Comparison of ENCODE assay signal across 8 cellular contexts in the genomic region with DNA sequence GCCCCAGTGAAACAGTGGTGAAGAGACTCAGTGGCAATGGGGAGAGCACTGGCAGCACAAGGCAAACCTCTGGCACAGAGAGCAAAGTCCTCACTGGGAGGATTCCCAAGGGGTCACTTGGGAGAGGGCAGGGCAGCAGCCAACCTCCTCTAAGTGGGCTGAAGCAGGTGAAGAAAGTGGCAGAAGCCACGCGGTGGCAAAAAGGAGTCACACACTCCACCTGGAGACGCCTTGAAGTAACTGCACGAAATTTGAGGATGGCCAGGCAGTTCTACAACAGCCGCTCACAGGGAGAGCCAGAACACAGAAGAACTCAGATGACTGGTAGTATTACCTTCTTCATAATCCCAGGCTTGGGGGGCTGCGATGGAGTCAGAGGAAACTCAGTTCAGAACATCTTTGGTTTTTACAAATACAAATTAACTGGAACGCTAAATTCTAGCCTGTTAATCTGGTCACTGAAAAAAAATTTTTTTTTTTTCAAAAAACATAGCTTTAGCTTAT. TPM values are rescaled to one million over a fixed set of nuclear protein-coding genes. Genes with fewer than 3 reads are reported as not detected.
DNase-seq lines count a peak whose midpoint lies in the region; ATAC-seq and TF ChIP-seq lines count a peak whose summit lies in the region.

No MANE protein-coding gene starts in this region.

- peak overlapping the region; percentile 51 for H3K4me3 Mint-ChIP-seq in activated CD4-positive, alpha-beta T cell treated with anti-CD3 and anti-CD28 coated beads for 36 hours
- peak overlapping the region; percentile 45 for H3K4me3 Mint-ChIP-seq in stimulated activated effector memory CD8-positive, alpha-beta T cell treated with anti-CD3 and anti-CD28 coated beads, Interleukin-12 subunit alpha, Interleukin-12 subunit beta, amount 100 ng/mL, for 72 hours

- DNase-seq in AG04450 (ENCODE audit: low read depth, low spot score) (peak; percentile 62), GM13977 (ENCODE audit: low spot score) (peak; percentile 80), NCI-H2029 (lab: John Stamatoyannopoulos, UW) (peak; percentile 17), dermis blood vessel endothelial cell (peak; percentile 93), midbrain (lab: John Stamatoyannopoulos, UW) (peak; percentile 12)
- DNase-seq in activated CD4-positive, alpha-beta T cell treated with anti-CD3 and anti-CD28 coated beads for 36 hours, result peak; percentile 79
- peak in 1 of 2 donors; percentile 61 for DNase-seq in stimulated activated effector memory CD8-positive, alpha-beta T cell treated with anti-CD3 and anti-CD28 coated beads, Interleukin-12 subunit alpha, Interleukin-12 subunit beta, amount 100 ng/mL, for 72 hours (ENCODE audit: low spot score in 2 of 2)

- peak; percentile 66 for TF ChIP-seq CTCF in AG04450 (IDR thresholded peaks at IDR 0.05; ENCODE audit: low read depth, low read length)
- TF ChIP-seq CTCF in GM13977 (IDR thresholded peaks at IDR 0.05; ENCODE audit: extremely low read depth, insufficient read depth, missing control alignments), result peak; percentile 90

- intact Hi-C loops in activated CD4-positive, alpha-beta T cell treated with anti-CD3 and anti-CD28 coated beads for 36 hours (cut with DNase I, micrococcal nuclease), result loop anchor here (1.0 to 10.0 kb wide), 5 partner anchors 64 to 328 kb away; no protein-coding TSS in a partner anchor

- peak overlapping the region; percentile 39 for H3K4me3 ChIP-seq in AG04450 (ENCODE audit: low read depth, low read length)

- H3K27ac ChIP-seq in AG04450 (ENCODE audit: low read depth, low read length), result peak overlapping the region; percentile 97

- ATAC-seq in HG02884 (IDR thresholded peaks at IDR 0.05; ENCODE audit: unreplicated experiment), result peak; percentile 60
- peak; percentile 92 for ATAC-seq in activated CD4-positive, alpha-beta T cell treated with anti-CD3 and anti-CD28 coated beads for 36 hours
- peak; percentile 79 for ATAC-seq in stimulated activated effector memory CD8-positive, alpha-beta T cell treated with anti-CD3 and anti-CD28 coated beads, Interleukin-12 subunit alpha, Interleukin-12 subunit beta, amount 100 ng/mL, for 72 hours

- POLR2A ChIA-PET in AG04450 (lab: Yijun Ruan, JAX), result interaction anchor here (0.7 to 1.7 kb wide), 12 partner anchors 8 to 165 kb away, joined by 3 to 16 read pairs (median 4); no protein-coding TSS in a partner anchor
- POLR2A ChIA-PET in activated CD4-positive, alpha-beta T cell treated with anti-CD3 and anti-CD28 coated beads for 36 hours (lab: Charles Lee), result interaction anchor here (0.6 to 0.7 kb wide), 2 partner anchors 9 to 76 kb away, joined by 3 to 4 read pairs; no protein-coding TSS in a partner anchor

- H3K9me3 ChIP-seq in AG04450 (ENCODE audit: control insufficient read depth, insufficient read depth, low read length), result no peaks in the 10 kb centered on the region; the same call in 1 of the 2 replicates

- CTCF ChIA-PET in AG04450 (lab: Charles Lee), result interaction anchor here (0.6 to 8.0 kb wide), 12 partner anchors 8 to 331 kb away, joined by 3 to 174 read pairs (median 6); no protein-coding TSS in a partner anchor
- CTCF ChIA-PET in activated CD4-positive, alpha-beta T cell treated with anti-CD3 and anti-CD28 coated beads for 36 hours (lab: Charles Lee), result interaction anchor here (0.6 to 8.8 kb wide), 30 partner anchors 8 to 597 kb away, joined by 3 to 311 read pairs (median 4); no protein-coding TSS in a partner anchor

- H3K4me1 Mint-ChIP-seq in activated CD4-positive, alpha-beta T cell treated with anti-CD3 and anti-CD28 coated beads for 36 hours, result peaks cover 27% of the 10 kb centered on the region
- peaks cover 34% of the 10 kb centered on the region for H3K4me1 Mint-ChIP-seq in stimulated activated effector memory CD8-positive, alpha-beta T cell treated with anti-CD3 and anti-CD28 coated beads, Interleukin-12 subunit alpha, Interleukin-12 subunit beta, amount 100 ng/mL, for 72 hours

- no peaks in the 10 kb centered on the region for H3K9me3 Mint-ChIP-seq in activated CD4-positive, alpha-beta T cell treated with anti-CD3 and anti-CD28 coated beads for 36 hours (ENCODE audit: low read depth)
- no peaks in the 10 kb centered on the region for H3K9me3 Mint-ChIP-seq in stimulated activated effector memory CD8-positive, alpha-beta T cell treated with anti-CD3 and anti-CD28 coated beads, Interleukin-12 subunit alpha, Interleukin-12 subunit beta, amount 100 ng/mL, for 72 hours

- no peaks in the 10 kb centered on the region for H3K36me3 Mint-ChIP-seq in activated CD4-positive, alpha-beta T cell treated with anti-CD3 and anti-CD28 coated beads for 36 hours (ENCODE audit: low read depth)
- no peaks in the 10 kb centered on the region for H3K36me3 Mint-ChIP-seq in stimulated activated effector memory CD8-positive, alpha-beta T cell treated with anti-CD3 and anti-CD28 coated beads, Interleukin-12 subunit alpha, Interleukin-12 subunit beta, amount 100 ng/mL, for 72 hours

- H3K27me3 ChIP-seq in AG04450 (ENCODE audit: control insufficient read depth, insufficient read depth, low read length), result no peaks in the 10 kb centered on the region

- peak overlapping the region; percentile 61 for H3K27ac Mint-ChIP-seq in activated CD4-positive, alpha-beta T cell treated with anti-CD3 and anti-CD28 coated beads for 36 hours
- H3K27ac Mint-ChIP-seq in stimulated activated effector memory CD8-positive, alpha-beta T cell treated with anti-CD3 and anti-CD28 coated beads, Interleukin-12 subunit alpha, Interleukin-12 subunit beta, amount 100 ng/mL, for 72 hours, result no peak overlapping the region

- in situ Hi-C loops in GM13977 (cut with MboI; ENCODE audit: low pct_unique_long_range_greater_than_20kb, low sequenced_read_pairs, unreplicated experiment), result loop anchor here (5.0 to 25.0 kb wide), 2 partner anchors 174 to 336 kb away; no protein-coding TSS in a partner anchor

- H3K27me3 Mint-ChIP-seq in activated CD4-positive, alpha-beta T cell treated with anti-CD3 and anti-CD28 coated beads for 36 hours, result peaks cover 30% of the 10 kb centered on the region

RNA-seq across cellular contexts. Expression of gene IL6, which starts 0.6 kb away (rescaled TPM):
- 12.7 and 18.4 TPM in 2 replicates for polyA plus RNA-seq in AG04450 (2011; rRNA removed)
- polyA minus RNA-seq in AG04450 (2011; rRNA and poly(A)+ RNA removed), result 11.2 and 14.8 TPM in 2 replicates
- 1 to 10 TPM; 1.6 to 4.5 TPM for total RNA-seq in activated CD4-positive, alpha-beta T cell treated with anti-CD3 and anti-CD28 coated beads for 36 hours
- 1.0 and 1.3 TPM in 2 replicates for total RNA-seq in dermis blood vessel endothelial cell
